ENCODE assay signal across 22 cellular contexts in genomic region chr12:82415402-82415801, GRCh38. TPM values are rescaled to one million over a fixed set of nuclear protein-coding genes. Genes with fewer than 3 reads are reported as not detected.
A peak's percentile ranks its signal among the peaks of the same experiment; 100 is the strongest.
DNase-seq lines count a peak whose midpoint lies in the region; ATAC-seq, FAIRE-seq and TF ChIP-seq lines count a peak whose summit lies in the region.
"Had no signal": no experiment of that assay in that cellular context is flagged by ENCODE, and none has a peak within 500 bp of the region (broad histone marks: within the 10 kb centered on the region; RNA-seq: fewer than 3 reads in every experiment).

No MANE protein-coding gene starts in this region.

- H3K27ac ChIP-seq in A673 (ENCODE audit: low read depth, low read length, poor library complexity, severe bottlenecking) (no peak overlapping the region), stomach (no peak overlapping the region), pancreas (no peak overlapping the region)
- H3K27ac ChIP-seq: adrenal gland, BLaER1, esophagus squamous epithelium, right lobe of liver, SJCRH30 had no signal

- DNase-seq in ACHN (peak; percentile 96), HFFc6 (peak; percentile 17), astrocyte of the spinal cord (ENCODE audit: low read depth, low spot score) (peak; percentile 52), islet precursor cell (peak; percentile 81), A673 (ENCODE audit: low spot score) (no peak), stomach (no peak), pancreas (no peak), ureter (ENCODE audit: low spot score) (no peak)
- DNase-seq: activated CD4-positive, alpha-beta T cell treated with anti-CD3 and anti-CD28 coated beads, Interleukin-2, amount 10 ng/mL, durations not matched to agents 7 days and 5 days; activated effector memory CD4-positive, alpha-beta T cell treated with Interleukin-2 at 50 U/mL for 16 hours; adrenal gland; central memory CD4-positive, alpha-beta T cell; esophagus squamous epithelium; left ventricle myocardium superior; NCI-H146; NCI-H748 treated with DMSO at 0.1 percent for 48 hours; nucleus accumbens; right lobe of liver; SJCRH30; stimulated activated CD4-positive, alpha-beta T cell treated with anti-CD3 and anti-CD28 coated beads, Interleukin-15, amount 100 ng/mL, for 24 hours had no signal

- H3K36me3 Mint-ChIP-seq in HFFc6 (ENCODE audit: low read depth), result no peaks in the 10 kb centered on the region

- H3K27ac Mint-ChIP-seq in HFFc6, result no peak overlapping the region; the same call in 1 of the 2 replicates
- H3K27ac Mint-ChIP-seq: activated CD4-positive, alpha-beta T cell treated with anti-CD3 and anti-CD28 coated beads, Interleukin-2, amount 10 ng/mL, durations not matched to agents 7 days and 5 days; T-helper 1 cell treated with Interleukin-12 subunit alpha and Interleukin-12 subunit beta and Interleukin-4 antibody, amounts not matched to agents 30 μg/mL and 1 μg/mL, for 36 hours had no signal

- no peak for FAIRE-seq in pancreas (lab: Jason Lieb, UNC)

- H3K27me3 Mint-ChIP-seq in HFFc6 (ENCODE audit: insufficient read depth), result no peaks in the 10 kb centered on the region
- H3K27me3 Mint-ChIP-seq: activated CD4-positive, alpha-beta T cell treated with anti-CD3 and anti-CD28 coated beads, Interleukin-2, amount 10 ng/mL, durations not matched to agents 7 days and 5 days had no signal

- TF ChIP-seq POLR2A in stomach (IDR thresholded peaks at IDR 0.05), result no peak

- ATAC-seq in pancreas, result no peak
- ATAC-seq: left ventricle myocardium superior, right lobe of liver had no signal

- CTCF ChIA-PET in A673 (lab: Charles Lee), result no interaction called here

- no peaks in the 10 kb centered on the region for H3K27me3 ChIP-seq in A673 (replicated peaks; ENCODE audit: insufficient read depth, low read depth, low read length, poor library complexity)
- no peaks in the 10 kb centered on the region for H3K27me3 ChIP-seq in stomach
- H3K27me3 ChIP-seq in pancreas, result no peaks in the 10 kb centered on the region
- H3K27me3 ChIP-seq: adrenal gland, BLaER1, esophagus squamous epithelium, right lobe of liver, SJCRH30 had no signal

- intact Hi-C loops in A673 (cut with micrococcal nuclease; ENCODE audit: unreplicated experiment), result no loop called here
- intact Hi-C loops in stomach (cut with DNase I; ENCODE audit: low total_unique reads), result no loop called here
- intact Hi-C loops in pancreas (cut with DNase I), result no loop called here

- BruUV-seq in A673 (replicated peaks; lab: Mats Ljungman, UMichigan), result no TSS peak

- H3K9me3 ChIP-seq in A673 (ENCODE audit: low read depth, low read length, poor library complexity, severe bottlenecking) (no peaks in the 10 kb centered on the region), stomach (no peaks in the 10 kb centered on the region), pancreas (no peaks in the 10 kb centered on the region)
- H3K9me3 ChIP-seq: adrenal gland, BLaER1, esophagus squamous epithelium, right lobe of liver, SJCRH30 had no signal

- no peak for TF ChIP-seq EP300 in stomach (IDR thresholded peaks at IDR 0.05)

- no peak overlapping the region for H3K4me3 Mint-ChIP-seq in HFFc6
- H3K4me3 Mint-ChIP-seq: activated CD4-positive, alpha-beta T cell treated with anti-CD3 and anti-CD28 coated beads, Interleukin-2, amount 10 ng/mL, durations not matched to agents 7 days and 5 days; T-helper 1 cell treated with Interleukin-12 subunit alpha and Interleukin-12 subunit beta and Interleukin-4 antibody, amounts not matched to agents 30 μg/mL and 1 μg/mL, for 36 hours had no signal

- TF ChIP-seq CTCF in HFFc6 (IDR thresholded peaks at IDR 0.05), result no peak
- TF ChIP-seq CTCF in astrocyte of the spinal cord (IDR thresholded peaks at IDR 0.05; ENCODE audit: low read depth, low read length), result no peak
- TF ChIP-seq CTCF in A673 (conservative IDR thresholded peaks at IDR 0.05; ENCODE audit: low read depth, low read length), result no peak
- no peak for TF ChIP-seq CTCF in stomach (IDR thresholded peaks at IDR 0.05)
- no peak for TF ChIP-seq CTCF in pancreas (IDR thresholded peaks at IDR 0.05)

- no peaks in the 10 kb centered on the region for H3K4me1 ChIP-seq in A673 (ENCODE audit: insufficient read depth, low read length, poor library complexity, severe bottlenecking)
- H3K4me1 ChIP-seq in stomach, result no peaks in the 10 kb centered on the region
- no peaks in the 10 kb centered on the region for H3K4me1 ChIP-seq in pancreas
- H3K4me1 ChIP-seq: BLaER1, esophagus squamous epithelium, right lobe of liver had no signal

- H3K9me3 Mint-ChIP-seq in HFFc6, result no peaks in the 10 kb centered on the region
- H3K9me3 Mint-ChIP-seq: activated CD4-positive, alpha-beta T cell treated with anti-CD3 and anti-CD28 coated beads, Interleukin-2, amount 10 ng/mL, durations not matched to agents 7 days and 5 days; T-helper 1 cell treated with Interleukin-12 subunit alpha and Interleukin-12 subunit beta and Interleukin-4 antibody, amounts not matched to agents 30 μg/mL and 1 μg/mL, for 36 hours had no signal

- H3K36me3 ChIP-seq in A673 (ENCODE audit: insufficient read depth, low read length, poor library complexity, severe bottlenecking), result no peaks in the 10 kb centered on the region
- H3K36me3 ChIP-seq in stomach, result no peaks in the 10 kb centered on the region
- no peaks in the 10 kb centered on the region for H3K36me3 ChIP-seq in pancreas
- H3K36me3 ChIP-seq: adrenal gland, BLaER1, right lobe of liver, SJCRH30 had no signal

- WGBS in stomach, 5 donors, result 87 to 96% (median 92%) methylated on average over 3 of the region's 3 CpGs
- 89 to 93% methylated on average over 3 of the region's 3 CpGs for WGBS in pancreas, 2 donors

- in situ Hi-C loops in ACHN (cut with HindIII; ENCODE audit: low pct_ligation_motif_present, low pct_unique_long_range_greater_than_20kb, low sequenced_read_pairs) (no loop called here), astrocyte of the spinal cord (cut with HindIII; ENCODE audit: low sequenced_read_pairs) (no loop called here)

- POLR2A ChIA-PET in A673 (lab: Charles Lee; ENCODE audit: low non-redundant PET), result no interaction called here

- H3K4me3 ChIP-seq in astrocyte of the spinal cord (ENCODE audit: low read depth, low read length) (no peak overlapping the region), A673 (ENCODE audit: low read depth, low read length, poor library complexity, severe bottlenecking) (no peak overlapping the region), stomach (no peak overlapping the region), pancreas (no peak overlapping the region)
- H3K4me3 ChIP-seq: adrenal gland, BLaER1, esophagus squamous epithelium, right lobe of liver, SJCRH30 had no signal

- peaks cover 13% of the 10 kb centered on the region for H3K4me1 Mint-ChIP-seq in HFFc6 (ENCODE audit: low read depth)
- H3K4me1 Mint-ChIP-seq: activated CD4-positive, alpha-beta T cell treated with anti-CD3 and anti-CD28 coated beads, Interleukin-2, amount 10 ng/mL, durations not matched to agents 7 days and 5 days had no signal

RNA-seq across cellular contexts. Expression of gene METTL25, which starts 57.1 kb away (rescaled TPM):
- 1 to 10 TPM; 4.5 to 7.3 (median 5.8) TPM for total RNA-seq in HFFc6 (2021; fragmentation: NEBNext Ultra II Directional; extraction: Animal tissue kit (Norgen Biotek cat#: 25700))
- 3.1 and 5.1 TPM in 2 replicates for total RNA-seq in A673 (2021)
- 10 to 100 TPM in 4 of 5 donors, 1 to 10 TPM in 1; 3.5 to 26.4 (median 12.2) TPM for total RNA-seq in stomach
- 1 to 10 TPM; 5.0 to 8.1 (median 6.9) TPM for polyA plus RNA-seq in stomach
- total RNA-seq in pancreas, result 1 to 10 TPM; 3.5 to 9.5 (median 6.1) TPM
- polyA plus RNA-seq in pancreas, result 1 to 10 TPM; 5.6 to 6.4 TPM
- 17.5 TPM for total RNA-seq in ureter

RNA-seq across cellular contexts. Expression of gene CCDC59, which starts 57.2 kb away (rescaled TPM):
- 10 to 100 TPM; 36.5 to 44.1 (median 42.4) TPM for total RNA-seq in HFFc6 (2021; fragmentation: NEBNext Ultra II Directional; extraction: Animal tissue kit (Norgen Biotek cat#: 25700))
- total RNA-seq in A673 (2021) (74.9 and 83.1 TPM in 2 replicates), stomach (10 to 100 TPM; 19.4 to 75.3 (median 43.9) TPM), pancreas (10 to 100 TPM; 12.0 to 17.4 (median 15.1) TPM), ureter (33.5 TPM)
- polyA plus RNA-seq in stomach (10 to 100 TPM; 40.0 to 59.3 (median 51.9) TPM), pancreas (10 to 100 TPM; 22.4 to 29.2 TPM)

Comparison
In these comparisons a context has a peak if more than half of its experiments do, and no peak if none do; other contexts are left out.
1. DNase-seq: peak in ACHN (single experiment), HFFc6 (single experiment), astrocyte of the spinal cord (single experiment) and islet precursor cell (single experiment); none in A673 (single experiment), stomach (single experiment), pancreas (0 of 6) and ureter (single experiment).